ENCODE assay signal across 8 cellular contexts in the genomic region with DNA sequence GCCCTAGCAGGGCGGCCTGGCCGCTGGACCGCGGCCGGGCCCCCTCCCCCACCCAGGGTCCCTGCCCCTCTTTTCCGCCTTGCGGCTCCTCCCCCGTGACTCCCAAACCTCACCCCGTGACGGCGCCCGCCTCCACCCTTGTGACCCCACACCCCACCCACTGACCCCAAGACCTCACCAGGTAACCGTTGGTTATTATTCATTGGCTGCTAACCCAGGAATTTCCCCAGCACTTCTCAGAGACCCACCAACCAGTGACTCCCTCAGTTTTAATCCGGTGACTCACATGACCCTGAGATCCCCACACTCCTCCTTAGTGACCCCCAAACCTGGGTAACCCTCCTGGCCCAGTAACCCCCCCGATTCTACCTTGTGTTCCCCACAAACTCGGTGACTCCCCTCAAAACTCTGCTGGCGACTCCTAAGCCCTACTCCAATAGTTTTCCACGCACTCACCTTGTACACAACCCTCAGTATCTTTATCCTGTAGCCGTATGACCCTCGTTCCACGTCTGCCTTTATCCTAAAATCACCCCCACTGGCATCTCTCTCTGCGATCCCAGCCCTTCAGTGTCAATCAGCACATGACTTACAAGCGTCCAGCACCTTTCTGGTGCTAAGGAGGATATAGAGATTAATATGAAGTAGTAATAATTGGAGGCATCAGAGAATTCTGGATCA. TPM values are rescaled to one million over a fixed set of nuclear protein-coding genes. Genes with fewer than 3 reads are reported as not detected.
DNase-seq lines count a peak whose midpoint lies in the region; ATAC-seq and TF ChIP-seq lines count a peak whose summit lies in the region.

No MANE protein-coding gene starts in this region.

- H3K27me3 Mint-ChIP-seq in T-helper 1 cell treated with Interleukin-12 subunit alpha and Interleukin-12 subunit beta and Interleukin-4 antibody, amounts not matched to agents 30 μg/mL and 1 μg/mL, for 36 hours (ENCODE audit: low read depth): no peaks in the 10 kb centered on the region

- peak overlapping the region; percentile 99 for H3K27ac ChIP-seq in HUES48 (ENCODE audit: low read depth, low read length)
- peak overlapping the region; percentile 93 to 99 (median 96) for H3K27ac ChIP-seq in gastrocnemius medialis

- in situ Hi-C loops in gastrocnemius medialis (cut with MboI; ENCODE audit: low sequenced_read_pairs in 4 of 4): no loop called here

- H3K36me3 ChIP-seq in HUES48 (ENCODE audit: control insufficient read depth, insufficient read depth, low read length) (no peaks in the 10 kb centered on the region), gastrocnemius medialis (no peaks in the 10 kb centered on the region)

- H3K9ac ChIP-seq in HUES48 (ENCODE audit: low read depth, low read length): peak overlapping the region; percentile 90

- no peaks in the 10 kb centered on the region for H3K27me3 ChIP-seq in HUES48 (ENCODE audit: control insufficient read depth, insufficient read depth, low read length)
- no peaks in the 10 kb centered on the region for H3K27me3 ChIP-seq in gastrocnemius medialis

- peak overlapping the region; percentile 83 for H3K4me3 Mint-ChIP-seq in T-helper 1 cell treated with Interleukin-12 subunit alpha and Interleukin-12 subunit beta and Interleukin-4 antibody, amounts not matched to agents 30 μg/mL and 1 μg/mL, for 36 hours

- TF ChIP-seq POLR2A in gastrocnemius medialis (IDR thresholded peaks at IDR 0.05): no peak

- TF ChIP-seq CTCF in GM20000 (IDR thresholded peaks at IDR 0.05; ENCODE audit: extremely low read depth, missing control alignments): no peak
- TF ChIP-seq CTCF in gastrocnemius medialis (IDR thresholded peaks at IDR 0.05 in 4 of 5, conservative IDR thresholded peaks at IDR 0.05 in 1 of 5): no peak

- H3K4me1 Mint-ChIP-seq in T-helper 1 cell treated with Interleukin-12 subunit alpha and Interleukin-12 subunit beta and Interleukin-4 antibody, amounts not matched to agents 30 μg/mL and 1 μg/mL, for 36 hours (ENCODE audit: low read depth): peaks cover 33% of the 10 kb centered on the region

- DNase-seq in CMK (ENCODE audit: low read depth) (peak; percentile 71), GM20000 (ENCODE audit: low spot score) (peak; percentile 90), amygdala (lab: John Stamatoyannopoulos, UW) (peak in 29 of 56 donors; percentile 21 to 85 (median 56)), iPS DF 19.7 (ENCODE audit: low read depth, low spot score) (peak; percentile 80), gastrocnemius medialis (peak; percentile 55 to 70), cortex of kidney (lab: John Stamatoyannopoulos, UW) (no peak)

- peaks cover 5% of the 10 kb centered on the region; the same call in 1 of the 2 replicates for H3K4me1 ChIP-seq in HUES48 (ENCODE audit: control insufficient read depth, insufficient read depth, low read length)
- H3K4me1 ChIP-seq in gastrocnemius medialis: peaks cover 35 to 54% of the 10 kb centered on the region in 2 donors

- H3K36me3 Mint-ChIP-seq in T-helper 1 cell treated with Interleukin-12 subunit alpha and Interleukin-12 subunit beta and Interleukin-4 antibody, amounts not matched to agents 30 μg/mL and 1 μg/mL, for 36 hours (ENCODE audit: low read depth): peaks cover 2% of the 10 kb centered on the region

- H3K9me3 ChIP-seq in HUES48 (ENCODE audit: control insufficient read depth, insufficient read depth, low read length): no peaks in the 10 kb centered on the region
- no peaks in the 10 kb centered on the region for H3K9me3 ChIP-seq in gastrocnemius medialis

- H3K27ac Mint-ChIP-seq in T-helper 1 cell treated with Interleukin-12 subunit alpha and Interleukin-12 subunit beta and Interleukin-4 antibody, amounts not matched to agents 30 μg/mL and 1 μg/mL, for 36 hours: peak overlapping the region; percentile 85

- intact Hi-C loops in gastrocnemius medialis (cut with DNase I; ENCODE audit: low total_unique reads): loop anchor here (5.0 to 10.0 kb wide), 2 partner anchors 475 to 868 kb away; partner anchors contain the start of genes ARMC12 and NUDT3

- no peaks in the 10 kb centered on the region for H3K9me3 Mint-ChIP-seq in T-helper 1 cell treated with Interleukin-12 subunit alpha and Interleukin-12 subunit beta and Interleukin-4 antibody, amounts not matched to agents 30 μg/mL and 1 μg/mL, for 36 hours

- peak; percentile 32 to 34 for ATAC-seq in gastrocnemius medialis

- H3K4me3 ChIP-seq in HUES48 (ENCODE audit: low read depth, low read length): peak overlapping the region; percentile 84
- H3K4me3 ChIP-seq in gastrocnemius medialis: peak overlapping the region; percentile 74 to 90 (median 86)

RNA-seq across cellular contexts. Expression of gene ZNF76, which starts 0.6 kb away (rescaled TPM):
- total RNA-seq in gastrocnemius medialis: 10 to 100 TPM; 26.1 to 35.2 (median 27.5) TPM

RNA-seq across cellular contexts. Expression of gene DEF6, which starts 37.5 kb away (rescaled TPM):
- 1 to 10 TPM in 1 of 4 donors, under 1 TPM in 3; 0.15 to 2.9 (median 0.68) TPM for total RNA-seq in gastrocnemius medialis

RNA-seq across cellular contexts. Expression of gene SCUBE3, which starts 46.3 kb away (rescaled TPM):
- under 1 TPM in 2 of 4 donors, not detected in 2; 0.05 to 0.07 TPM for total RNA-seq in gastrocnemius medialis
